1 cellular context compared by ENCODE assay signal in genomic region chr11:118749429-118749828, GRCh38.
TF ChIP-seq lines count a peak whose summit lies in the region.

No MANE protein-coding gene starts in this region.

TF ChIP-seq in HCT116, 20 proteins besides CTCF, POLR2A, EP300 and RAD21 (continued from another document):
- TF ChIP-seq ZBTB33 (IDR thresholded peaks at IDR 0.05; ENCODE audit: extremely low read depth, insufficient replicate concordance, low read length), result no peak
- no peak for TF ChIP-seq MAX (IDR thresholded peaks at IDR 0.05)
- TF ChIP-seq YY1 (IDR thresholded peaks at IDR 0.05; ENCODE audit: extremely low read depth, insufficient replicate concordance, low read depth, low read length), result no peak
- TF ChIP-seq SP1 (IDR thresholded peaks at IDR 0.05; ENCODE audit: low read depth), result no peak
- no peak for TF ChIP-seq REST (IDR thresholded peaks at IDR 0.05; ENCODE audit: low read depth)
